ENCODE assay signal across 8 cellular contexts in genomic region chr19:54462072-54462712, GRCh38. TPM values are rescaled to one million over a fixed set of nuclear protein-coding genes. Genes with fewer than 3 reads are reported as not detected.
DNase-seq lines count a peak whose midpoint lies in the region; ATAC-seq and TF ChIP-seq lines count a peak whose summit lies in the region.

No MANE protein-coding gene starts in this region.

- no peaks in the 10 kb centered on the region for H3F3A ChIP-seq in PC-3 (ENCODE audit: low read length, unreplicated experiment)

- POLR2A ChIA-PET in PC-3 (lab: Charles Lee; ENCODE audit: unreplicated experiment), result interaction anchor here (0.6 kb wide), 2 partner anchors 12 to 1761 kb away, joined by 4 to 9 read pairs; no protein-coding TSS in a partner anchor

- H3K9me2 ChIP-seq in PC-3 (replicated peaks; ENCODE audit: low read length), result no peaks in the 10 kb centered on the region

- H3K9me3 ChIP-seq in PC-3 (ENCODE audit: low read length) (no peaks in the 10 kb centered on the region), endodermal cell (ENCODE audit: control insufficient read depth, low read length) (no peaks in the 10 kb centered on the region), ovary (no peaks in the 10 kb centered on the region)

- TF ChIP-seq POLR2A in ovary (IDR thresholded peaks at IDR 0.05), result no peak

- CTCF ChIA-PET in Calu3 (lab: Charles Lee), result interaction anchor here (0.8 to 1.9 kb wide), 3 partner anchors 14 to 63 kb away, joined by 3 to 14 read pairs (median 3); partner anchors contain the start of gene LENG8
- CTCF ChIA-PET in PC-3 (lab: Charles Lee), result interaction anchor here (0.6 to 1.0 kb wide), 3 partner anchors 13 to 31 kb away, joined by 3 to 9 read pairs (median 4); partner anchors contain the start of gene LENG8

- ATAC-seq in PC-3, result no peak
- ATAC-seq in HG03097 (IDR thresholded peaks at IDR 0.05; ENCODE audit: low FRiP score, unreplicated experiment), result no peak
- no peak for ATAC-seq in GM21515 (IDR thresholded peaks at IDR 0.05; ENCODE audit: unreplicated experiment)

- H4K20me1 ChIP-seq in PC-3 (ENCODE audit: low read length), result peaks cover 19% of the 10 kb centered on the region

- no peaks in the 10 kb centered on the region for H3K27me3 Mint-ChIP-seq in Calu3 (ENCODE audit: unreplicated experiment)
- H3K27me3 Mint-ChIP-seq in endodermal cell (ENCODE audit: insufficient read depth), result peaks cover 17% of the 10 kb centered on the region

- BruUV-seq in Calu3 (replicated peaks; lab: Mats Ljungman, UMichigan) (TSS peak; percentile 76), PC-3 (replicated peaks; lab: Mats Ljungman, UMichigan) (TSS peak; percentile 79)

- peak overlapping the region; percentile 99 for H3K27ac Mint-ChIP-seq in Calu3 (ENCODE audit: unreplicated experiment)
- H3K27ac Mint-ChIP-seq in endodermal cell, result no peak overlapping the region

- no peak for TF ChIP-seq CTCF in Calu3 (IDR thresholded peaks at IDR 0.05; ENCODE audit: unreplicated experiment)
- TF ChIP-seq CTCF in PC-3 (conservative IDR thresholded peaks at IDR 0.05; ENCODE audit: low read depth, low read length), result no peak
- no peak for TF ChIP-seq CTCF in endodermal cell (conservative IDR thresholded peaks at IDR 0.05)
- no peak for TF ChIP-seq CTCF in ovary (IDR thresholded peaks at IDR 0.05)

- H3K4me3 Mint-ChIP-seq in Calu3 (ENCODE audit: low read depth, unreplicated experiment) (peak overlapping the region; percentile 72), endodermal cell (peak overlapping the region; percentile 68)

- H3K36me3 ChIP-seq in PC-3 (ENCODE audit: low read depth, low read length) (peaks cover 38% of the 10 kb centered on the region), endodermal cell (ENCODE audit: control insufficient read depth, insufficient read depth, low read length) (peaks cover 39% of the 10 kb centered on the region), ovary (no peaks in the 10 kb centered on the region)

- H3K27me3 ChIP-seq in PC-3 (ENCODE audit: low read length), result no peaks in the 10 kb centered on the region
- H3K27me3 ChIP-seq in endodermal cell (ENCODE audit: control insufficient read depth, insufficient read depth, low read length, poor library complexity, severe bottlenecking), result no peaks in the 10 kb centered on the region
- H3K27me3 ChIP-seq in ovary, result no peaks in the 10 kb centered on the region

- no peak for TF ChIP-seq EP300 in ovary (IDR thresholded peaks at IDR 0.05)

- H3K4me1 Mint-ChIP-seq in Calu3 (ENCODE audit: low read depth, unreplicated experiment) (peaks cover 39% of the 10 kb centered on the region), endodermal cell (no peaks in the 10 kb centered on the region)

- peak overlapping the region; percentile 91 for H3K4me2 ChIP-seq in PC-3 (ENCODE audit: low read length)

- H3K27ac ChIP-seq in PC-3 (ENCODE audit: low read length) (peak overlapping the region; percentile 87), endodermal cell (ENCODE audit: low read depth, low read length) (no peak overlapping the region), ovary (peak overlapping the region in 1 of 2 donors; percentile 68)

- H3K4me1 ChIP-seq in PC-3 (ENCODE audit: insufficient read depth, low read length), result peaks cover 16% of the 10 kb centered on the region
- no peaks in the 10 kb centered on the region for H3K4me1 ChIP-seq in endodermal cell (ENCODE audit: control insufficient read depth, insufficient read depth, low read length)
- H3K4me1 ChIP-seq in ovary (ENCODE audit: insufficient read depth), result peaks cover 12% of the 10 kb centered on the region

- H3K4me3 ChIP-seq in PC-3 (ENCODE audit: low read length) (peak overlapping the region; percentile 75), endodermal cell (ENCODE audit: low read length) (peak overlapping the region; percentile 82), ovary (peak overlapping the region; percentile 56)

- 91 to 94% methylated on average over 16 to 19 of the region's 19 CpGs for WGBS in endodermal cell (ENCODE audit: insufficient coverage in 1 of 2, insufficient read length in 1 of 2), 2 experiments
- 44 to 56% (median 46%) methylated on average over 19 of the region's 19 CpGs for WGBS in ovary, 3 donors

- intact Hi-C loops in Calu3 (cut with micrococcal nuclease; ENCODE audit: unreplicated experiment), result loop anchor here (2.0 kb wide), 1 partner anchor 13 kb away; the partner anchor contains the start of gene LENG8
- intact Hi-C loops in PC-3 (cut with micrococcal nuclease), result loop anchor here (2.0 kb wide), 2 partner anchors 13 to 31 kb away; partner anchors contain the start of gene LENG8
- intact Hi-C loops in ovary (cut with DNase I), result no loop called here

- DNase-seq in Calu3 (peak; percentile 37), PC-3 (no peak), endodermal cell (no peak), ovary (peak in 4 of 5 donors; percentile 29 to 65 (median 58)), cortex of kidney (lab: John Stamatoyannopoulos, UW) (no peak), NCI-H2171 treated with DMSO at 0.1 percent for 48 hours (lab: John Stamatoyannopoulos, UW) (no peak)

- H3K79me2 ChIP-seq in PC-3 (ENCODE audit: low read length), result peaks cover 51% of the 10 kb centered on the region

- H3K9ac ChIP-seq in PC-3 (ENCODE audit: low read length), result peak overlapping the region; percentile 87
- H3K9ac ChIP-seq in endodermal cell (ENCODE audit: extremely low read depth, low read length, poor library complexity, severe bottlenecking), result no peak overlapping the region

- H3K36me3 Mint-ChIP-seq in Calu3 (ENCODE audit: insufficient read depth, unreplicated experiment) (peaks cover 77% of the 10 kb centered on the region), endodermal cell (ENCODE audit: low read depth) (peaks cover 37% of the 10 kb centered on the region)

- H2AFZ ChIP-seq in PC-3 (ENCODE audit: low read length), result no peak overlapping the region

- no peaks in the 10 kb centered on the region for H3K9me3 Mint-ChIP-seq in Calu3 (ENCODE audit: low read depth, unreplicated experiment)
- peaks cover 7% of the 10 kb centered on the region for H3K9me3 Mint-ChIP-seq in endodermal cell

RNA-seq across cellular contexts. Expression of gene LENG9, which starts 1.4 kb away (rescaled TPM):
- total RNA-seq in Calu3 (2022), result 14.7 and 16.4 TPM in 2 replicates
- total RNA-seq in PC-3 (2014; rRNA removed), result 7.1 and 12.6 TPM in 2 replicates
- 1 to 10 TPM; 2.5 to 3.5 TPM for total RNA-seq in endodermal cell
- 1.1 TPM for polyA plus RNA-seq in endodermal cell (2013, experiment 1 of 2)
- 1.1 TPM for polyA plus RNA-seq in endodermal cell (2013, experiment 2 of 2)
- 1 to 10 TPM; 2.7 to 8.3 (median 5.5) TPM for total RNA-seq in ovary
- polyA plus RNA-seq in ovary, result 1 to 10 TPM in 1 of 2 donors, under 1 TPM in 1; 0.70 to 3.0 TPM

RNA-seq across cellular contexts. Expression of gene CDC42EP5, which starts 10.9 kb away (rescaled TPM):
- total RNA-seq in Calu3 (2022) (12.9 and 19.7 TPM in 2 replicates), PC-3 (2014; rRNA removed) (0.73 and 1.4 TPM in 2 replicates), endodermal cell (under 1 TPM in 1 of 2 donors, not detected in 1; 0.49 TPM), ovary (10 to 100 TPM in 6 of 7 donors, 1 to 10 TPM in 1; 7.8 to 31.0 (median 18.8) TPM)
- polyA plus RNA-seq in endodermal cell (2013, experiment 1 of 2), result 7.0 TPM
- polyA plus RNA-seq in endodermal cell (2013, experiment 2 of 2), result 8.3 TPM
- polyA plus RNA-seq in ovary, result 10 to 100 TPM in 1 of 2 donors, under 1 TPM in 1; 0.55 to 13.2 TPM

RNA-seq across cellular contexts. Expression of gene LENG8, which starts 13.2 kb away (rescaled TPM):
- total RNA-seq in Calu3 (2022), result 256 and 267 TPM in 2 replicates
- total RNA-seq in PC-3 (2014; rRNA removed), result 55.5 and 65.8 TPM in 2 replicates
- total RNA-seq in endodermal cell, result 100 to 1,000 TPM; 139 to 171 TPM
- 171 TPM for polyA plus RNA-seq in endodermal cell (2013, experiment 1 of 2)
- 130 TPM for polyA plus RNA-seq in endodermal cell (2013, experiment 2 of 2)
- total RNA-seq in ovary, result 100 to 1,000 TPM; 105 to 207 (median 156) TPM
- polyA plus RNA-seq in ovary, result 100 to 1,000 TPM in 1 of 2 donors, 10 to 100 TPM in 1; 29.9 to 122 TPM

RNA-seq across cellular contexts. Expression of gene LAIR2, which starts 40.4 kb away (rescaled TPM):
- total RNA-seq in Calu3 (2022), result not detected in 2 replicates
- total RNA-seq in PC-3 (2014; rRNA removed), result not detected in 2 replicates
- not detected for total RNA-seq in endodermal cell
- polyA plus RNA-seq in endodermal cell (2013, experiment 1 of 2), result not detected
- polyA plus RNA-seq in endodermal cell (2013, experiment 2 of 2), result not detected
- not detected for total RNA-seq in ovary
- not detected for polyA plus RNA-seq in ovary

RNA-seq across cellular contexts. Expression of gene TTYH1, which starts 46.9 kb away (rescaled TPM):
- 2.9 and 3.9 TPM in 2 replicates for total RNA-seq in Calu3 (2022)
- total RNA-seq in PC-3 (2014; rRNA removed), result 1.1 and 3.7 TPM in 2 replicates
- 1 to 10 TPM; 1.0 to 2.0 TPM for total RNA-seq in endodermal cell
- 342 TPM for polyA plus RNA-seq in endodermal cell (2013, experiment 1 of 2)
- 263 TPM for polyA plus RNA-seq in endodermal cell (2013, experiment 2 of 2)
- total RNA-seq in ovary, result 10 to 100 TPM in 1 of 7 donors, 1 to 10 TPM in 5, under 1 TPM in 1; 0.95 to 34.2 (median 7.5) TPM
- polyA plus RNA-seq in ovary, result 1 to 10 TPM in 1 of 2 donors, under 1 TPM in 1; 0.25 to 1.3 TPM

Comparison
In these comparisons a context has a peak if more than half of its experiments do, and no peak if none do; other contexts are left out.
1. DNase-seq: peak in Calu3 (single experiment) and ovary (4 of 5); none in PC-3 (single experiment), endodermal cell (single experiment), cortex of kidney (single experiment) and NCI-H2171 treated with DMSO at 0.1 percent for 48 hours (single experiment).
2. intact Hi-C loops: an anchor here in Calu3 (2.0 kb wide) and PC-3 (2.0 kb wide); none called in ovary.
3. Peak in every context shown above with its lines, with median percentiles within 50 percentile points of each other: H3K4me3 ChIP-seq.